In genomic region chr5:160272041-160272663, GRCh38 we compare ENCODE assay signal across 3 cellular contexts.
TF ChIP-seq lines count a peak whose summit lies in the region.

No MANE protein-coding gene starts in this region.

TF ChIP-seq in liver, 16 proteins besides CTCF, POLR2A, EP300 and RAD21:
- no peak for TF ChIP-seq GABPA (IDR thresholded peaks at IDR 0.05 in 1 of 2, conservative IDR thresholded peaks at IDR 0.05 in 1 of 2)
- no peak for TF ChIP-seq FOXA2 (IDR thresholded peaks at IDR 0.05)
- TF ChIP-seq EGR1 (IDR thresholded peaks at IDR 0.05; ENCODE audit: low read depth in 2 of 2): no peak
- no peak for TF ChIP-seq FOXA1 (IDR thresholded peaks at IDR 0.05)
- no peak for TF ChIP-seq HNF4A (conservative IDR thresholded peaks at IDR 0.05)
- no peak for TF ChIP-seq REST (IDR thresholded peaks at IDR 0.05)
- TF ChIP-seq RXRA (IDR thresholded peaks at IDR 0.05): no peak
- TF ChIP-seq YY1 (IDR thresholded peaks at IDR 0.05): no peak
- no peak for TF ChIP-seq ATF3 (IDR thresholded peaks at IDR 0.05)
- TF ChIP-seq JUND (IDR thresholded peaks at IDR 0.05): no peak
- no peak for TF ChIP-seq NR2F2 (IDR thresholded peaks at IDR 0.05)
- no peak for TF ChIP-seq SP1 (IDR thresholded peaks at IDR 0.05)
- no peak for TF ChIP-seq MAX (IDR thresholded peaks at IDR 0.05)
- no peak for TF ChIP-seq ZBTB33 (IDR thresholded peaks at IDR 0.05)
- no peak for TF ChIP-seq HNF4G (IDR thresholded peaks at IDR 0.05)
- no peak for TF ChIP-seq TAF1 (conservative IDR thresholded peaks at IDR 0.05)

TF ChIP-seq in HepG2, 621 proteins besides CTCF, POLR2A, EP300 and RAD21:
- TF ChIP-seq PAF1 (CRISPR knock-in tag; IDR thresholded peaks at IDR 0.05): no peak
- no peak for TF ChIP-seq ARNT (IDR thresholded peaks at IDR 0.05)
- TF ChIP-seq MYNN (CRISPR knock-in tag; IDR thresholded peaks at IDR 0.05; ENCODE audit: low read depth): no peak
- no peak for TF ChIP-seq RXRA (CRISPR knock-in tag; IDR thresholded peaks at IDR 0.05)
- TF ChIP-seq TCF7L2 (IDR thresholded peaks at IDR 0.05; ENCODE audit: low read depth, low read length): no peak
- TF ChIP-seq RFX3 (CRISPR knock-in tag; IDR thresholded peaks at IDR 0.05): no peak
- TF ChIP-seq ZFAT (CRISPR knock-in tag; conservative IDR thresholded peaks at IDR 0.05): no peak
- TF ChIP-seq KMT2B (CRISPR knock-in tag; IDR thresholded peaks at IDR 0.05): no peak
- no peak for TF ChIP-seq GATA4 (IDR thresholded peaks at IDR 0.05; ENCODE audit: borderline replicate concordance, low read depth)
- TF ChIP-seq HNF4G (IDR thresholded peaks at IDR 0.05; ENCODE audit: borderline replicate concordance, low read depth, low read length): no peak
- TF ChIP-seq HNF4G (CRISPR knock-in tag; IDR thresholded peaks at IDR 0.05; ENCODE audit: borderline replicate concordance, low read depth): no peak
- no peak for TF ChIP-seq ZBTB25 (CRISPR knock-in tag; IDR thresholded peaks at IDR 0.05)
- TF ChIP-seq ZFP1 (CRISPR knock-in tag; IDR thresholded peaks at IDR 0.05): no peak
- TF ChIP-seq CSRNP1 (CRISPR knock-in tag; IDR thresholded peaks at IDR 0.05): no peak
- no peak for TF ChIP-seq TBP (CRISPR knock-in tag; IDR thresholded peaks at IDR 0.05)
- TF ChIP-seq ZFX (CRISPR knock-in tag; IDR thresholded peaks at IDR 0.05; ENCODE audit: low read depth): no peak
- no peak for TF ChIP-seq ZNF7 (CRISPR knock-in tag; IDR thresholded peaks at IDR 0.05)
- no peak for TF ChIP-seq ZNF333 (CRISPR knock-in tag; IDR thresholded peaks at IDR 0.05; ENCODE audit: borderline replicate concordance)
- TF ChIP-seq ZNF576 (CRISPR knock-in tag; IDR thresholded peaks at IDR 0.05): no peak
- no peak for TF ChIP-seq KLF9 (CRISPR knock-in tag; IDR thresholded peaks at IDR 0.05; ENCODE audit: low read depth)

TF ChIP-seq in endothelial cell of umbilical vein, 7 proteins besides CTCF, POLR2A, EP300 and RAD21:
- no peak for TF ChIP-seq EZH2 (IDR thresholded peaks at IDR 0.05; ENCODE audit: borderline replicate concordance, low read depth, low read length, severe bottlenecking)
